8 cellular contexts compared by ENCODE assay signal in genomic region chr2:20071397-20072383, GRCh38. TPM values are rescaled to one million over a fixed set of nuclear protein-coding genes. Genes with fewer than 3 reads are reported as not detected.
DNase-seq lines count a peak whose midpoint lies in the region; ATAC-seq, FAIRE-seq and TF ChIP-seq lines count a peak whose summit lies in the region.

No MANE protein-coding gene starts in this region.

- FAIRE-seq in small intestine (lab: Jason Lieb, UNC), result no peak

- H3K9me3 Mint-ChIP-seq in activated naive CD8-positive, alpha-beta T cell treated with anti-CD3 and anti-CD28 coated beads for 36 hours, result no peaks in the 10 kb centered on the region
- H3K9me3 Mint-ChIP-seq in activated naive CD4-positive, alpha-beta T cell treated with anti-CD3 and anti-CD28 coated beads, Interleukin-2, amount 10 ng/mL, durations not matched to agents 7 days and 5 days, result no peaks in the 10 kb centered on the region

- no peaks in the 10 kb centered on the region for H3K9me2 ChIP-seq in hepatocyte (replicated peaks; ENCODE audit: insufficient read depth)

- H3K27ac Mint-ChIP-seq in activated naive CD8-positive, alpha-beta T cell treated with anti-CD3 and anti-CD28 coated beads for 36 hours, result no peak overlapping the region
- H3K27ac Mint-ChIP-seq in activated naive CD4-positive, alpha-beta T cell treated with anti-CD3 and anti-CD28 coated beads, Interleukin-2, amount 10 ng/mL, durations not matched to agents 7 days and 5 days, result no peak overlapping the region

- no peaks in the 10 kb centered on the region for H3K4me1 Mint-ChIP-seq in activated naive CD8-positive, alpha-beta T cell treated with anti-CD3 and anti-CD28 coated beads for 36 hours
- H3K4me1 Mint-ChIP-seq in activated naive CD4-positive, alpha-beta T cell treated with anti-CD3 and anti-CD28 coated beads, Interleukin-2, amount 10 ng/mL, durations not matched to agents 7 days and 5 days, result no peaks in the 10 kb centered on the region

- peak overlapping the region; percentile 22 for H2AFZ ChIP-seq in hepatocyte

- H3K27me3 ChIP-seq in hepatocyte (no peaks in the 10 kb centered on the region), spleen (replicated peaks in 1 of 7) (no peaks in the 10 kb centered on the region), small intestine (ENCODE audit: control insufficient read depth in 2 of 2, insufficient read depth in 2 of 2, low read length in 2 of 2) (no peaks in the 10 kb centered on the region)

- no peaks in the 10 kb centered on the region for H4K20me1 ChIP-seq in hepatocyte (ENCODE audit: insufficient read depth, poor library complexity, severe bottlenecking)

- H3K36me3 Mint-ChIP-seq in activated naive CD8-positive, alpha-beta T cell treated with anti-CD3 and anti-CD28 coated beads for 36 hours, result no peaks in the 10 kb centered on the region
- no peaks in the 10 kb centered on the region for H3K36me3 Mint-ChIP-seq in activated naive CD4-positive, alpha-beta T cell treated with anti-CD3 and anti-CD28 coated beads, Interleukin-2, amount 10 ng/mL, durations not matched to agents 7 days and 5 days

- in situ Hi-C loops in astrocyte of the cerebellum (cut with HindIII; ENCODE audit: low sequenced_read_pairs), result no loop called here

- H3K27ac ChIP-seq in hepatocyte (peak overlapping the region; percentile 95), spleen (peak overlapping the region in 6 of 8 donors; percentile 1 to 43 (median 15)), small intestine (ENCODE audit: low read depth in 1 of 2, low read length in 1 of 2) (peak overlapping the region in 1 of 2 donors; percentile 92)

- H3K27me3 Mint-ChIP-seq in activated naive CD8-positive, alpha-beta T cell treated with anti-CD3 and anti-CD28 coated beads for 36 hours, result no peaks in the 10 kb centered on the region
- peaks cover 30% of the 10 kb centered on the region for H3K27me3 Mint-ChIP-seq in activated naive CD4-positive, alpha-beta T cell treated with anti-CD3 and anti-CD28 coated beads, Interleukin-2, amount 10 ng/mL, durations not matched to agents 7 days and 5 days

- ATAC-seq in HG02678 (IDR thresholded peaks at IDR 0.05; ENCODE audit: unreplicated experiment), result no peak

- CTCF ChIA-PET in activated naive CD4-positive, alpha-beta T cell treated with anti-CD3 and anti-CD28 coated beads, Interleukin-2, amount 10 ng/mL, durations not matched to agents 7 days and 5 days (lab: Charles Lee), result interaction anchor here (1.3 kb wide), 1 partner anchor 56 kb away, joined by 4 read pairs; no protein-coding TSS in a partner anchor

- whole genome bisulfite sequencing in hepatocyte (ENCODE audit: low lambda C conversion rate, missing lambda C conversion rate), result 21% methylated on average over 14 of the region's 14 CpGs
- WGBS in spleen, 5 donors, result 64 to 73% (median 71%) methylated on average over 14 of the region's 14 CpGs
- 55 to 73% (median 72%) methylated on average over 14 of the region's 14 CpGs for WGBS in small intestine, 3 donors

- TF ChIP-seq CTCF in HFF-Myc (IDR thresholded peaks at IDR 0.05; ENCODE audit: low read depth, low read length, missing control alignments) (no peak), astrocyte of the cerebellum (IDR thresholded peaks at IDR 0.05; ENCODE audit: low read depth, low read length, missing control alignments) (no peak), hepatocyte (IDR thresholded peaks at IDR 0.05; ENCODE audit: poor library complexity) (no peak), spleen (IDR thresholded peaks at IDR 0.05 in 8 of 11, conservative IDR thresholded peaks at IDR 0.05 in 3 of 11) (no peak)

- intact Hi-C loops in spleen (cut with DNase I; ENCODE audit: low total_unique reads), result no loop called here

- H3K36me3 ChIP-seq in hepatocyte (replicated peaks; ENCODE audit: insufficient read depth, low read depth), result no peaks in the 10 kb centered on the region
- H3K36me3 ChIP-seq in spleen, result no peaks in the 10 kb centered on the region
- H3K36me3 ChIP-seq in small intestine (ENCODE audit: control insufficient read depth in 2 of 2, insufficient read depth in 2 of 2, low read length in 2 of 2), result no peaks in the 10 kb centered on the region

- DNase-seq in HFF-Myc (ENCODE audit: extremely low read depth, low read depth) (peak; percentile 91), astrocyte of the cerebellum (ENCODE audit: low read depth) (peak; percentile 91), hepatocyte (ENCODE audit: low spot score) (peak; percentile 73), spleen (no peak), small intestine (no peak)
- DNase-seq in activated naive CD8-positive, alpha-beta T cell treated with anti-CD3 and anti-CD28 coated beads for 36 hours, result no peak
- no peak for DNase-seq in activated naive CD4-positive, alpha-beta T cell treated with anti-CD3 and anti-CD28 coated beads, Interleukin-2, amount 10 ng/mL, durations not matched to agents 7 days and 5 days

- H3K79me2 ChIP-seq in hepatocyte, result no peaks in the 10 kb centered on the region

- H3K4me2 ChIP-seq in hepatocyte, result peak overlapping the region; percentile 68

- no peak overlapping the region for H3K4me3 Mint-ChIP-seq in activated naive CD8-positive, alpha-beta T cell treated with anti-CD3 and anti-CD28 coated beads for 36 hours
- no peak overlapping the region for H3K4me3 Mint-ChIP-seq in activated naive CD4-positive, alpha-beta T cell treated with anti-CD3 and anti-CD28 coated beads, Interleukin-2, amount 10 ng/mL, durations not matched to agents 7 days and 5 days

- H3K4me3 ChIP-seq in HFF-Myc (replicated peaks; ENCODE audit: low read depth, low read length) (peak overlapping the region; percentile 19), astrocyte of the cerebellum (ENCODE audit: low read depth, low read length) (no peak overlapping the region), hepatocyte (no peak overlapping the region), spleen (no peak overlapping the region), small intestine (ENCODE audit: low read depth in 1 of 2, low read length in 2 of 2) (no peak overlapping the region)

- H3K9me3 ChIP-seq in hepatocyte (ENCODE audit: low read depth) (no peaks in the 10 kb centered on the region), spleen (no peaks in the 10 kb centered on the region), small intestine (ENCODE audit: control insufficient read depth, low read depth) (no peaks in the 10 kb centered on the region)

- no peak for TF ChIP-seq POLR2A in spleen (IDR thresholded peaks at IDR 0.05)

- H3K4me1 ChIP-seq in hepatocyte (ENCODE audit: insufficient read depth) (peaks cover 33% of the 10 kb centered on the region), spleen (peaks cover 0 to 12% (median 0%) of the 10 kb centered on the region in 6 donors), small intestine (ENCODE audit: control insufficient read depth in 2 of 2, insufficient read depth in 1 of 2, low read depth in 1 of 2, low read length in 1 of 2) (no peaks in the 10 kb centered on the region)

RNA-seq across cellular contexts. Expression of gene LAPTM4A, which starts 20.3 kb away (rescaled TPM):
- total RNA-seq in hepatocyte, result 255 and 338 TPM in 2 replicates
- polyA plus RNA-seq in hepatocyte, result 455 and 484 TPM in 2 replicates
- 100 to 1,000 TPM in 5 of 7 donors, 10 to 100 TPM in 2; 95.1 to 158 (median 122) TPM for total RNA-seq in spleen
- polyA plus RNA-seq in spleen, result 100 to 1,000 TPM in 1 of 3 donors, 10 to 100 TPM in 2; 54.9 to 105 (median 95.0) TPM
- 10 to 100 TPM; 20.5 to 20.9 TPM for total RNA-seq in activated naive CD8-positive, alpha-beta T cell treated with anti-CD3 and anti-CD28 coated beads for 36 hours
- polyA plus RNA-seq in small intestine, result 100 to 1,000 TPM in 1 of 3 donors, 10 to 100 TPM in 2; 47.6 to 231 (median 82.4) TPM

RNA-seq across cellular contexts. Expression of gene MATN3, which starts 59.2 kb away (rescaled TPM):
- total RNA-seq in hepatocyte, result 2.3 and 3.5 TPM in 2 replicates
- 6.0 and 6.8 TPM in 2 replicates for polyA plus RNA-seq in hepatocyte
- total RNA-seq in spleen, result under 1 TPM in 4 of 7 donors, not detected in 3; 0.17 to 0.76 (median 0.48) TPM
- polyA plus RNA-seq in spleen, result under 1 TPM; 0.07 to 0.24 (median 0.16) TPM
- not detected for total RNA-seq in activated naive CD8-positive, alpha-beta T cell treated with anti-CD3 and anti-CD28 coated beads for 36 hours
- under 1 TPM in 1 of 3 donors, not detected in 2; 0.25 TPM for polyA plus RNA-seq in small intestine

Comparison
In these comparisons a context has a peak if more than half of its experiments do, and no peak if none do; other contexts are left out.
1. DNase-seq: peak in HFF-Myc (single experiment), astrocyte of the cerebellum (single experiment) and hepatocyte (single experiment); none in spleen (single experiment), activated naive CD8-positive, alpha-beta T cell treated with anti-CD3 and anti-CD28 coated beads for 36 hours (single experiment), small intestine (single experiment) and activated naive CD4-positive, alpha-beta T cell treated with anti-CD3 and anti-CD28 coated beads, Interleukin-2, amount 10 ng/mL, durations not matched to agents 7 days and 5 days (single experiment).
2. RNA of gene LAPTM4A, which starts 20.3 kb away (total RNA-seq): 255 to 338 TPM in hepatocyte and 95.1 to 158 TPM in spleen; 20.5 to 20.9 TPM in activated naive CD8-positive, alpha-beta T cell treated with anti-CD3 and anti-CD28 coated beads for 36 hours; every median in the first group is over 4 times any median in the second.